1 cellular context compared by ENCODE assay signal in genomic region chr5:56941981-56942380, GRCh38.
TF ChIP-seq lines count a peak whose summit lies in the region.

No MANE protein-coding gene starts in this region.

TF ChIP-seq in SK-N-SH treated with all-trans-retinoic acid at 6 μM for 48 hours, 23 proteins besides CTCF, POLR2A, EP300 and RAD21 (continued from another document):
- TF ChIP-seq PATZ1 (CRISPR knock-in tag; IDR thresholded peaks at IDR 0.05; ENCODE audit: borderline replicate concordance) = no peak
